Comparison of ENCODE assay signal across 1 cellular context in the genomic region with DNA sequence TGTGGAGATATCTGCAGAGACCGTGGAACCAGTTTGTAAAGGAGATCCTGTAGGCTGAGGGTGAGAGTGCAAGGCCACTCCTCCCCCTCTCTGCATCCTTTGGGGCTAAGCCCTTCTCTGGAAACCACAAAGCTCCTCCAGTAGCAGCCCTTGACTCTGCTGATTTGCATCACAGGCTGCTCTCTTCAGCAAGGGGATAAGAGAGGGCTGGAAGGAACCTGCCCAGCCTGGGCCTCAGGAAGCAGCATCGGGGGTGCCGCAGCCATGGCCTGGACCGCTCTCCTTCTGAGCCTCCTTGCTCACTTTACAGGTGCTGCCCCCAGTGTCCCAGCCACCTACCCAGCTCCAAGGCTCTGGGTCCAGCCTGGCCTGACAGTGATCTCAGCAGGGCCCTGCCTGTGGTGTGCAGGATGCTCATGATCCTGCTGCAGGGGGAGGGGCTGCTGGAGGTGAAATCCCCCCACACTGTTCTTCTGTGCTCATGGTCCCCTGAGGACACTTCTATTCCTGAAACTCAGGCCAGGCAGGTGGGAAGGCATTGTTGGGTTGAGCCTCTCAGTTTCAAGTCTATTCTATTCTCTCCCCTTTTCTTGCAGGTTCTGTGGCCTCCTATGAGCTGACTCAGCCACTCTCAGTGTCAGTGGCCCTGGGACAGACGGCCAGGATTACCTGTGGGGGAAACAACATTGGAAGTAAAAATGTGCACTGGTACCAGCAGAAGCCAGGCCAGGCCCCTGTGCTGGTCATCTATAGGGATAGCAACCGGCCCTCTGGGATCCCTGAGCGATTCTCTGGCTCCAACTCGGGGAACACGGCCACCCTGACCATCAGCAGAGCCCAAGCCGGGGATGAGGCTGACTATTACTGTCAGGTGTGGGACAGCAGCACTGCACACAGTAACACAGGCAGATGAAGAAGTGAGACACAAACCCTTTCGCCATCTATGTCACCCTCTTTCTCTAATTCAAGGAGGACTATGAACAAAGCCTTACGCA.
TF ChIP-seq lines count a peak whose summit lies in the region.

No MANE protein-coding gene starts in this region.

TF ChIP-seq in WTC11, 78 proteins besides CTCF, POLR2A, EP300 and RAD21 (continued from another document):
- TF ChIP-seq, protein P1, sequence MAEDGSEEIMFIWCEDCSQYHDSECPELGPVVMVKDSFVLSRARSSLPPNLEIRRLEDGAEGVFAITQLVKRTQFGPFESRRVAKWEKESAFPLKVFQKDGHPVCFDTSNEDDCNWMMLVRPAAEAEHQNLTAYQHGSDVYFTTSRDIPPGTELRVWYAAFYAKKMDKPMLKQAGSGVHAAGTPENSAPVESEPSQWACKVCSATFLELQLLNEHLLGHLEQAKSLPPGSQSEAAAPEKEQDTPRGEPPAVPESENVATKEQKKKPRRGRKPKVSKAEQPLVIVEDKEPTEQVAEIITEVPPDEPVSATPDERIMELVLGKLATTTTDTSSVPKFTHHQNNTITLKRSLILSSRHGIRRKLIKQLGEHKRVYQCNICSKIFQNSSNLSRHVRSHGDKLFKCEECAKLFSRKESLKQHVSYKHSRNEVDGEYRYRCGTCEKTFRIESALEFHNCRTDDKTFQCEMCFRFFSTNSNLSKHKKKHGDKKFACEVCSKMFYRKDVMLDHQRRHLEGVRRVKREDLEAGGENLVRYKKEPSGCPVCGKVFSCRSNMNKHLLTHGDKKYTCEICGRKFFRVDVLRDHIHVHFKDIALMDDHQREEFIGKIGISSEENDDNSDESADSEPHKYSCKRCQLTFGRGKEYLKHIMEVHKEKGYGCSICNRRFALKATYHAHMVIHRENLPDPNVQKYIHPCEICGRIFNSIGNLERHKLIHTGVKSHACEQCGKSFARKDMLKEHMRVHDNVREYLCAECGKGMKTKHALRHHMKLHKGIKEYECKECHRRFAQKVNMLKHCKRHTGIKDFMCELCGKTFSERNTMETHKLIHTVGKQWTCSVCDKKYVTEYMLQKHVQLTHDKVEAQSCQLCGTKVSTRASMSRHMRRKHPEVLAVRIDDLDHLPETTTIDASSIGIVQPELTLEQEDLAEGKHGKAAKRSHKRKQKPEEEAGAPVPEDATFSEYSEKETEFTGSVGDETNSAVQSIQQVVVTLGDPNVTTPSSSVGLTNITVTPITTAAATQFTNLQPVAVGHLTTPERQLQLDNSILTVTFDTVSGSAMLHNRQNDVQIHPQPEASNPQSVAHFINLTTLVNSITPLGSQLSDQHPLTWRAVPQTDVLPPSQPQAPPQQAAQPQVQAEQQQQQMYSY (CRISPR knock-in tag; IDR thresholded peaks at IDR 0.05), result no peak
- TF ChIP-seq CBFB (CRISPR knock-in tag; IDR thresholded peaks at IDR 0.05; ENCODE audit: low read depth), result no peak
- TF ChIP-seq, protein P2, sequence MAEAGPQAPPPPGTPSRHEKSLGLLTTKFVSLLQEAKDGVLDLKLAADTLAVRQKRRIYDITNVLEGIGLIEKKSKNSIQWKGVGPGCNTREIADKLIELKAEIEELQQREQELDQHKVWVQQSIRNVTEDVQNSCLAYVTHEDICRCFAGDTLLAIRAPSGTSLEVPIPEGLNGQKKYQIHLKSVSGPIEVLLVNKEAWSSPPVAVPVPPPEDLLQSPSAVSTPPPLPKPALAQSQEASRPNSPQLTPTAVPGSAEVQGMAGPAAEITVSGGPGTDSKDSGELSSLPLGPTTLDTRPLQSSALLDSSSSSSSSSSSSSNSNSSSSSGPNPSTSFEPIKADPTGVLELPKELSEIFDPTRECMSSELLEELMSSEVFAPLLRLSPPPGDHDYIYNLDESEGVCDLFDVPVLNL (CRISPR knock-in tag; IDR thresholded peaks at IDR 0.05; ENCODE audit: borderline replicate concordance, low read depth), result no peak
- TF ChIP-seq JUN (CRISPR knock-in tag; IDR thresholded peaks at IDR 0.05), result no peak
- no peak for TF ChIP-seq IRF2 (CRISPR knock-in tag; IDR thresholded peaks at IDR 0.05; ENCODE audit: borderline replicate concordance, low read depth)
- no peak for TF ChIP-seq NFYB (CRISPR knock-in tag; conservative IDR thresholded peaks at IDR 0.05; ENCODE audit: low read depth)
- TF ChIP-seq ZNF317 (CRISPR knock-in tag; IDR thresholded peaks at IDR 0.05; ENCODE audit: borderline replicate concordance, low read depth), result no peak
TF ChIP-seq in WTC11: peak in this region for 0.
